9 cellular contexts compared by ENCODE assay signal in genomic region chr20:57266251-57267157, GRCh38. TPM values are rescaled to one million over a fixed set of nuclear protein-coding genes. Genes with fewer than 3 reads are reported as not detected.
DNase-seq lines count a peak whose midpoint lies in the region; ATAC-seq and TF ChIP-seq lines count a peak whose summit lies in the region.
"Had no signal": no experiment of that assay in that cellular context is flagged by ENCODE, and none has a peak within 500 bp of the region (broad histone marks: within the 10 kb centered on the region; RNA-seq: fewer than 3 reads in every experiment).

Gene BMP7, minus strand, starts transcription at chr20:57266641. Its CDS starts 519 bp downstream, at chr20:57266122.

- H3K9me3 ChIP-seq in mammary epithelial cell (replicated peaks; ENCODE audit: insufficient read depth, low read length) (no peaks in the 10 kb centered on the region), left lung (no peaks in the 10 kb centered on the region)

- DNase-seq in T47D (ENCODE audit: low read depth in 1 of 2, low spot score in 1 of 2) (peak; percentile 50 to 86), MCF 10A (ENCODE audit: unreplicated experiment) (no peak), mammary epithelial cell (peak; percentile 33), left lung (no peak), ureter (ENCODE audit: low spot score) (no peak), epidermal melanocyte (ENCODE audit: insufficient read length, low spot score) (no peak)

- H3K4me2 ChIP-seq in mammary epithelial cell (ENCODE audit: insufficient read depth, low read depth, low read length): peak within 1 kb of the TSS; percentile 66

- POLR2A ChIA-PET in MCF 10A (lab: Yijun Ruan, JAX): no interaction called here

- H4K20me1 ChIP-seq in mammary epithelial cell (ENCODE audit: insufficient read depth, low read length): no peaks in the 10 kb centered on the region

- CTCF ChIA-PET in MCF 10A (lab: Yijun Ruan, JAX): interaction anchor here (1.3 kb wide), 1 partner anchor 10 kb away, joined by 5 read pairs; no protein-coding TSS in a partner anchor
- CTCF ChIA-PET in mammary epithelial cell (lab: Charles Lee; ENCODE audit: low non-redundant PET): no interaction called here

- no TSS peak for BruUV-seq in MCF 10A (replicated peaks; lab: Mats Ljungman, UMichigan)
- no TSS peak for BruUV-seq in mammary epithelial cell (replicated peaks; lab: Mats Ljungman, UMichigan)

- dilution Hi-C loops in mammary epithelial cell (cut with HindIII; ENCODE audit: low sequenced_read_pairs): no loop called here

- H3K27ac Mint-ChIP-seq in MCF 10A (ENCODE audit: low read depth, unreplicated experiment): no peak within 1 kb of the TSS

- intact Hi-C loops in MCF 10A (cut with micrococcal nuclease) (no loop called here), mammary epithelial cell (cut with micrococcal nuclease) (no loop called here), left lung (cut with DNase I) (no loop called here)

- H2AFZ ChIP-seq in mammary epithelial cell (ENCODE audit: low read depth, low read length): no peak within 1 kb of the TSS

- H3K79me2 ChIP-seq in mammary epithelial cell (ENCODE audit: insufficient read depth, low read length): no peaks in the 10 kb centered on the region

- TF ChIP-seq CTCF in MCF 10A (IDR thresholded peaks at IDR 0.05; ENCODE audit: unreplicated experiment): no peak
- no peak for TF ChIP-seq CTCF in mammary epithelial cell (conservative IDR thresholded peaks at IDR 0.05 in 1 of 2, IDR thresholded peaks at IDR 0.05 in 1 of 2; ENCODE audit: extremely low read depth in 1 of 2, insufficient read depth in 1 of 2, low read depth in 1 of 2, low read length in 2 of 2)
- no peak for TF ChIP-seq CTCF in left lung (IDR thresholded peaks at IDR 0.05)

- WGBS in mammary epithelial cell (ENCODE audit: low coverage, missing lambda C conversion rate): 40% methylated on average over 1 of the region's 89 CpGs

- H3K9ac ChIP-seq in mammary epithelial cell (ENCODE audit: insufficient read depth, low read length): no peak within 1 kb of the TSS

- in situ Hi-C loops in T47D (cut with HindIII; ENCODE audit: low pct_unique_long_range_greater_than_20kb, low sequenced_read_pairs) (no loop called here), mammary epithelial cell (cut with MboI; ENCODE audit: low sequenced_read_pairs in 2 of 2) (no loop called here)

- ATAC-seq in left lung (peak; percentile 12), HG03045 (IDR thresholded peaks at IDR 0.05; ENCODE audit: unreplicated experiment) (no peak), GM21381 (IDR thresholded peaks at IDR 0.05; ENCODE audit: unreplicated experiment) (no peak)

- no peaks in the 10 kb centered on the region for H3K36me3 ChIP-seq in mammary epithelial cell (ENCODE audit: insufficient read depth, low read length)
- no peaks in the 10 kb centered on the region for H3K36me3 ChIP-seq in left lung

- no peaks in the 10 kb centered on the region for H3K36me3 Mint-ChIP-seq in MCF 10A (ENCODE audit: insufficient read depth, unreplicated experiment)

- H3K27ac ChIP-seq in mammary epithelial cell (ENCODE audit: insufficient read depth, low read depth, low read length) (no peak within 1 kb of the TSS), left lung (no peak within 1 kb of the TSS)

- H3K27me3 ChIP-seq in mammary epithelial cell (ENCODE audit: insufficient read depth, low read length) (peaks cover 33% of the 10 kb centered on the region), left lung (peaks cover 44 to 100% of the 10 kb centered on the region in 2 donors)

- peaks cover 37% of the 10 kb centered on the region for H3K27me3 Mint-ChIP-seq in MCF 10A (ENCODE audit: insufficient read depth, unreplicated experiment)

- H3K4me1 ChIP-seq in mammary epithelial cell (ENCODE audit: insufficient read depth, low read length) (peaks cover 5% of the 10 kb centered on the region), left lung (peaks cover 0 to 10% of the 10 kb centered on the region in 2 donors)

- H3K4me3 Mint-ChIP-seq in MCF 10A (ENCODE audit: unreplicated experiment): no peak within 1 kb of the TSS

- no peaks in the 10 kb centered on the region for H3K9me3 Mint-ChIP-seq in MCF 10A (ENCODE audit: unreplicated experiment)

- H3K4me1 Mint-ChIP-seq in MCF 10A (ENCODE audit: insufficient read depth, unreplicated experiment): no peaks in the 10 kb centered on the region

- peak within 1 kb of the TSS in 2 of 3 experiments; percentile 25 to 27 for H3K4me3 ChIP-seq in mammary epithelial cell (replicated peaks in 1 of 3; ENCODE audit: insufficient read depth in 1 of 3, low read depth in 2 of 3, low read length in 3 of 3)
- H3K4me3 ChIP-seq in left lung: peak within 1 kb of the TSS; percentile 7 to 16

RNA-seq across cellular contexts. Expression of gene BMP7, which starts in this region (rescaled TPM):
- not detected in 2 replicates for total RNA-seq in MCF 10A (2022)
- total RNA-seq in mammary epithelial cell: 1 to 10 TPM in 1 of 2 donors, not detected in 1; 2.0 TPM
- polyA plus RNA-seq in mammary epithelial cell: not detected
- not detected for polyA minus RNA-seq in mammary epithelial cell
- total RNA-seq in left lung: 1 to 10 TPM in 1 of 2 donors, under 1 TPM in 1; 0.67 to 2.5 TPM
- total RNA-seq in ureter: 32.0 TPM
- polyA plus RNA-seq: BJ had no signal

Comparison
In these comparisons a context has a peak if more than half of its experiments do, and no peak if none do; other contexts are left out.
1. DNase-seq: peak in T47D (2 of 2) and mammary epithelial cell (single experiment); none in MCF 10A (single experiment), left lung (0 of 2), ureter (single experiment) and epidermal melanocyte (single experiment).